ENCODE assay signal across 25 cellular contexts in genomic region chr6:145838305-145838704, GRCh38.
"Had no signal": no experiment of that assay in that cellular context is flagged by ENCODE, and none has a peak within 500 bp of the region (broad histone marks: within the 10 kb centered on the region; RNA-seq: fewer than 3 reads in every experiment).

No MANE protein-coding gene starts in this region.

- H3K79me2 ChIP-seq: parathyroid adenoma had no signal

- H3K36me3 ChIP-seq: colonic mucosa, gastrocnemius medialis, left ventricle myocardium inferior, lower lobe of right lung, suprapubic skin, thyroid gland, upper lobe of left lung, uterus had no signal

- H3K4me1 ChIP-seq: colonic mucosa, parathyroid adenoma, thyroid gland, uterus had no signal

- H3K27ac ChIP-seq: colonic mucosa, gastrocnemius medialis, left ventricle myocardium inferior, lower lobe of right lung, parathyroid adenoma, psoas muscle, skin epidermis, suprapubic skin, thyroid gland, upper lobe of left lung, uterus had no signal

- FAIRE-seq: kidney had no signal

- H3K27me3 ChIP-seq: colonic mucosa, gastrocnemius medialis, suprapubic skin, thyroid gland, upper lobe of left lung, uterus had no signal

- H2AFZ ChIP-seq: parathyroid adenoma had no signal

- H3K4me3 ChIP-seq: colonic mucosa, gastrocnemius medialis, left ventricle myocardium inferior, lower lobe of right lung, psoas muscle, skin epidermis, suprapubic skin, thyroid gland, upper lobe of left lung, uterus had no signal

- DNase-seq: cerebellar nuclear complex; colonic mucosa; dermis blood vessel endothelial cell; erythroblast; gastrocnemius medialis; glutamatergic neuron; immature natural killer cell; kidney; left cardiac atrium; left ventricle myocardium inferior; lower lobe of right lung; mesendoderm; naive B cell; occipital lobe; psoas muscle; retina; stimulated activated CD4-positive, alpha-beta T cell treated with anti-CD3 and anti-CD28 coated beads, Interleukin-12 subunit alpha, Interleukin-12 subunit beta, amount 100 ng/mL, for 4 hours; stimulated activated CD8-positive, alpha-beta memory T cell treated with anti-CD3 and anti-CD28 coated beads, Interleukin-4, amount 100 ng/mL, for 48 hours; stimulated activated naive CD8-positive, alpha-beta T cell treated with anti-CD3 and anti-CD28 coated beads, Interleukin-15, Interleukin-2, amounts not matched to agents 100 U/mL and 50 U/mL, for 24 hours; thyroid gland; upper lobe of left lung; uterus had no signal

- H3K9me3 ChIP-seq: colonic mucosa, gastrocnemius medialis, left ventricle myocardium inferior, lower lobe of right lung, psoas muscle, suprapubic skin, thyroid gland, upper lobe of left lung, uterus had no signal

- H3K9ac ChIP-seq: parathyroid adenoma had no signal
